ENCODE assay signal across 18 cellular contexts in genomic region chr6:140318408-140318807, GRCh38.
A peak's percentile ranks its signal among the peaks of the same experiment; 100 is the strongest.
DNase-seq lines count a peak whose midpoint lies in the region; ATAC-seq, FAIRE-seq and TF ChIP-seq lines count a peak whose summit lies in the region.
"Had no signal": no experiment of that assay in that cellular context is flagged by ENCODE, and none has a peak within 500 bp of the region (broad histone marks: within the 10 kb centered on the region; RNA-seq: fewer than 3 reads in every experiment).

No MANE protein-coding gene starts in this region.

- DNase-seq in HepG2 (ENCODE audit: low spot score) (no peak), memory B cell (ENCODE audit: low spot score in 2 of 2) (no peak), NCI-H2196 (lab: John Stamatoyannopoulos, UW; ENCODE audit: unreplicated experiment) (no peak), hippocampal formation (lab: John Stamatoyannopoulos, UW) (no peak), BE2C (no peak)
- no peak for DNase-seq in CD8-positive, alpha-beta T cell
- DNase-seq: AML-193, COR-L47, DMS 273 treated with DMSO at 0.1 percent for 48 hours, DND-41, KBM-7, NCI-H1930, NCI-H345, NCI-H524 treated with DMSO at 0.1 percent for 48 hours had no signal

- no TSS peak for BruUV-seq in HepG2 (replicated peaks; lab: Mats Ljungman, UMichigan)

- peaks cover 40% of the 10 kb centered on the region for H3K36me3 Mint-ChIP-seq in dendritic cell treated with granulocyte-macrophage colony-stimulating factor and Interleukin-4, amounts not matched to agents 40 ng/mL and 50 ng/mL, for 4 days (ENCODE audit: low read depth)
- H3K36me3 Mint-ChIP-seq in memory B cell: no peaks in the 10 kb centered on the region
- H3K36me3 Mint-ChIP-seq in CD8-positive, alpha-beta T cell: no peaks in the 10 kb centered on the region
- H3K36me3 Mint-ChIP-seq: CD14-positive monocyte had no signal

- peaks cover 32% of the 10 kb centered on the region for H3K9me3 Mint-ChIP-seq in dendritic cell treated with granulocyte-macrophage colony-stimulating factor and Interleukin-4, amounts not matched to agents 40 ng/mL and 50 ng/mL, for 4 days
- peaks cover 2% of the 10 kb centered on the region for H3K9me3 Mint-ChIP-seq in memory B cell
- no peaks in the 10 kb centered on the region for H3K9me3 Mint-ChIP-seq in CD8-positive, alpha-beta T cell

- H3K27me3 ChIP-seq in liver (ENCODE audit: control insufficient read depth in 4 of 4, insufficient read depth in 4 of 4, low read length in 3 of 4): no peaks in the 10 kb centered on the region
- H3K27me3 ChIP-seq in HepG2 (ENCODE audit: control insufficient read depth in 1 of 2, insufficient read depth in 2 of 2, low read length in 2 of 2): no peaks in the 10 kb centered on the region
- no peaks in the 10 kb centered on the region for H3K27me3 ChIP-seq in BE2C
- no peaks in the 10 kb centered on the region for H3K27me3 ChIP-seq in CD8-positive, alpha-beta T cell (ENCODE audit: insufficient read depth, low read length)

- no peaks in the 10 kb centered on the region for H3K27me3 Mint-ChIP-seq in dendritic cell treated with granulocyte-macrophage colony-stimulating factor and Interleukin-4, amounts not matched to agents 40 ng/mL and 50 ng/mL, for 4 days
- H3K27me3 Mint-ChIP-seq in memory B cell: no peaks in the 10 kb centered on the region
- H3K27me3 Mint-ChIP-seq in CD8-positive, alpha-beta T cell (ENCODE audit: low read depth): no peaks in the 10 kb centered on the region

- H3K4me3 ChIP-seq in liver (ENCODE audit: low read depth in 1 of 3, low read length in 3 of 3) (peak overlapping the region in 1 of 3 donors; percentile 41), HepG2 (replicated peaks in 1 of 3; ENCODE audit: insufficient read depth in 1 of 3, low read depth in 2 of 3, low read length in 3 of 3) (no peak overlapping the region), BE2C (ENCODE audit: low read depth, low read length) (no peak overlapping the region)
- no peak overlapping the region for H3K4me3 ChIP-seq in CD8-positive, alpha-beta T cell (ENCODE audit: low read depth, low read length)

- WGBS in liver: 46% methylated on average over 3 of the region's 3 CpGs
- 14% methylated on average over 3 of the region's 3 CpGs for WGBS in HepG2 (ENCODE audit: low lambda C conversion rate)

- in situ Hi-C loops in HepG2 (cut with HindIII; ENCODE audit: extremely low pct_ligation_motif_present, low pct_unique_long_range_greater_than_20kb): no loop called here

- no peak overlapping the region for H3K9ac ChIP-seq in liver (ENCODE audit: low read depth in 1 of 2, low read length in 2 of 2)
- no peak overlapping the region for H3K9ac ChIP-seq in HepG2 (ENCODE audit: insufficient read depth, low read depth, low read length)

- CTCF ChIA-PET in HepG2 (lab: Yijun Ruan, JAX; ENCODE audit: low intra/inter-chr PET ratio, low total read pairs): no interaction called here
- CTCF ChIA-PET in CD8-positive, alpha-beta T cell (lab: Charles Lee): no interaction called here

- POLR2A ChIA-PET in HepG2 (lab: Yijun Ruan, JAX): no interaction called here
- POLR2A ChIA-PET in CD8-positive, alpha-beta T cell (lab: Charles Lee): no interaction called here

- TF ChIP-seq CTCF in liver (IDR thresholded peaks at IDR 0.05; ENCODE audit: low read depth, low read length, missing input control) (no peak), HepG2 (CRISPR knock-in tag; IDR thresholded peaks at IDR 0.05) (no peak), BE2C (IDR thresholded peaks at IDR 0.05; ENCODE audit: low read depth, low read length) (no peak)
- no peak for TF ChIP-seq CTCF in CD8-positive, alpha-beta T cell (IDR thresholded peaks at IDR 0.05)

- no peak overlapping the region for H2AFZ ChIP-seq in HepG2 (ENCODE audit: low read length)

- peak overlapping the region; percentile 62 to 73 for H3K27ac ChIP-seq in liver (ENCODE audit: low read depth in 1 of 2, low read length in 2 of 2)
- H3K27ac ChIP-seq in HepG2 (ENCODE audit: extremely low read length, insufficient read depth, low read length): no peak overlapping the region
- no peak overlapping the region for H3K27ac ChIP-seq in CD8-positive, alpha-beta T cell (ENCODE audit: low read depth, low read length)

- no peaks in the 10 kb centered on the region for H4K20me1 ChIP-seq in HepG2 (ENCODE audit: insufficient read depth, low read length)

- no peak for TF ChIP-seq POLR2A in HepG2 (IDR thresholded peaks at IDR 0.05; ENCODE audit: insufficient read depth in 1 of 2, low read depth in 2 of 2, low read length in 2 of 2)

- FAIRE-seq in HepG2 (lab: Jason Lieb, UNC): no peak

- H3K9me3 ChIP-seq in liver (ENCODE audit: control insufficient read depth in 4 of 4, low read length in 3 of 4): no peaks in the 10 kb centered on the region
- H3K9me3 ChIP-seq in HepG2 (ENCODE audit: low read length): peaks cover 16% of the 10 kb centered on the region
- H3K9me3 ChIP-seq in BE2C: no peaks in the 10 kb centered on the region
- no peaks in the 10 kb centered on the region for H3K9me3 ChIP-seq in CD8-positive, alpha-beta T cell (ENCODE audit: low read length)

- peak overlapping the region; percentile 70 for H3K27ac Mint-ChIP-seq in dendritic cell treated with granulocyte-macrophage colony-stimulating factor and Interleukin-4, amounts not matched to agents 40 ng/mL and 50 ng/mL, for 4 days
- peak overlapping the region; percentile 45 for H3K27ac Mint-ChIP-seq in memory B cell
- H3K27ac Mint-ChIP-seq in CD8-positive, alpha-beta T cell: no peak overlapping the region
- H3K27ac Mint-ChIP-seq: CD14-positive monocyte had no signal

- intact Hi-C loops in HepG2 (cut with micrococcal nuclease; ENCODE audit: unreplicated experiment): no loop called here
- intact Hi-C loops in dendritic cell treated with granulocyte-macrophage colony-stimulating factor and Interleukin-4, amounts not matched to agents 40 ng/mL and 50 ng/mL, for 4 days (cut with micrococcal nuclease): no loop called here
- intact Hi-C loops in CD8-positive, alpha-beta T cell (cut with DNase I, micrococcal nuclease): no loop called here

- TF ChIP-seq EP300 in HepG2 (IDR thresholded peaks at IDR 0.05; ENCODE audit: low read depth in 2 of 2, low read length in 2 of 2) (no peak), HepG2 (CRISPR knock-in tag; IDR thresholded peaks at IDR 0.05; ENCODE audit: borderline replicate concordance) (no peak)

- ATAC-seq in HepG2: no peak
- no peak for ATAC-seq in memory B cell (ENCODE audit: low read depth)
- no peak for ATAC-seq in CD8-positive, alpha-beta T cell
- ATAC-seq: Panc1 had no signal

- H3K4me3 Mint-ChIP-seq in dendritic cell treated with granulocyte-macrophage colony-stimulating factor and Interleukin-4, amounts not matched to agents 40 ng/mL and 50 ng/mL, for 4 days: no peak overlapping the region
- no peak overlapping the region for H3K4me3 Mint-ChIP-seq in memory B cell
- no peak overlapping the region for H3K4me3 Mint-ChIP-seq in CD8-positive, alpha-beta T cell
- H3K4me3 Mint-ChIP-seq: CD14-positive monocyte had no signal

- TF ChIP-seq RAD21 in liver (IDR thresholded peaks at IDR 0.05) (peak in 1 of 2 donors; percentile 10), HepG2 (CRISPR knock-in tag; IDR thresholded peaks at IDR 0.05) (no peak)

- no peak overlapping the region for H3K4me2 ChIP-seq in HepG2 (ENCODE audit: low read depth, low read length)

- H3K4me1 Mint-ChIP-seq in dendritic cell treated with granulocyte-macrophage colony-stimulating factor and Interleukin-4, amounts not matched to agents 40 ng/mL and 50 ng/mL, for 4 days (ENCODE audit: low read depth): peaks cover 23% of the 10 kb centered on the region
- peaks cover 6% of the 10 kb centered on the region for H3K4me1 Mint-ChIP-seq in memory B cell
- H3K4me1 Mint-ChIP-seq in CD8-positive, alpha-beta T cell (ENCODE audit: low read depth): no peaks in the 10 kb centered on the region

- H3K36me3 ChIP-seq in liver (ENCODE audit: control insufficient read depth in 4 of 4, insufficient read depth in 3 of 4, low read depth in 1 of 4, low read length in 3 of 4): no peaks in the 10 kb centered on the region
- H3K36me3 ChIP-seq in HepG2 (replicated peaks in 1 of 2; ENCODE audit: control insufficient read depth in 1 of 2, insufficient read depth in 2 of 2, low read length in 2 of 2): no peaks in the 10 kb centered on the region
- no peaks in the 10 kb centered on the region for H3K36me3 ChIP-seq in BE2C
- H3K36me3 ChIP-seq in CD8-positive, alpha-beta T cell (ENCODE audit: insufficient read depth, low read length): no peaks in the 10 kb centered on the region

- no peaks in the 10 kb centered on the region for H3K79me2 ChIP-seq in HepG2 (ENCODE audit: insufficient read depth, low read length)

- H3K4me1 ChIP-seq in liver (ENCODE audit: control insufficient read depth in 4 of 4, insufficient read depth in 4 of 4, low read length in 3 of 4) (peaks cover 4 to 20% (median 11%) of the 10 kb centered on the region in 4 donors), HepG2 (ENCODE audit: insufficient read depth, low read length) (peaks cover 23% of the 10 kb centered on the region), BE2C (no peaks in the 10 kb centered on the region)
- H3K4me1 ChIP-seq in CD8-positive, alpha-beta T cell (ENCODE audit: insufficient read depth, low read length): no peaks in the 10 kb centered on the region

TF ChIP-seq in liver, 16 proteins besides CTCF, POLR2A, EP300 and RAD21:
- TF ChIP-seq MAX (IDR thresholded peaks at IDR 0.05) (no peak), YY1 (IDR thresholded peaks at IDR 0.05) (no peak), SP1 (IDR thresholded peaks at IDR 0.05) (peak; percentile 12)

TF ChIP-seq in HepG2, 621 proteins besides CTCF, POLR2A, EP300 and RAD21:
- TF ChIP-seq ZNF644 (CRISPR knock-in tag; IDR thresholded peaks at IDR 0.05; ENCODE audit: low read depth) (no peak), ZBTB2 (CRISPR knock-in tag; IDR thresholded peaks at IDR 0.05; ENCODE audit: low read depth) (no peak), HNRNPUL1 (IDR thresholded peaks at IDR 0.05; ENCODE audit: low read depth, low read length) (no peak), TBX3 (IDR thresholded peaks at IDR 0.05; ENCODE audit: borderline replicate concordance) (no peak), PHF20 (CRISPR knock-in tag; IDR thresholded peaks at IDR 0.05) (no peak), ZNF550 (CRISPR knock-in tag; IDR thresholded peaks at IDR 0.05; ENCODE audit: borderline replicate concordance) (no peak), SCMH1 (CRISPR knock-in tag; IDR thresholded peaks at IDR 0.05; ENCODE audit: borderline replicate concordance) (no peak)

Comparison
In these comparisons a context has a peak if more than half of its experiments do, and no peak if none do; other contexts are left out.
1. H3K27ac ChIP-seq: peak in liver (2 of 2); none in HepG2 (single experiment) and CD8-positive, alpha-beta T cell (single experiment).